Comparison of ENCODE assay signal across 1 cellular context in the genomic region with DNA sequence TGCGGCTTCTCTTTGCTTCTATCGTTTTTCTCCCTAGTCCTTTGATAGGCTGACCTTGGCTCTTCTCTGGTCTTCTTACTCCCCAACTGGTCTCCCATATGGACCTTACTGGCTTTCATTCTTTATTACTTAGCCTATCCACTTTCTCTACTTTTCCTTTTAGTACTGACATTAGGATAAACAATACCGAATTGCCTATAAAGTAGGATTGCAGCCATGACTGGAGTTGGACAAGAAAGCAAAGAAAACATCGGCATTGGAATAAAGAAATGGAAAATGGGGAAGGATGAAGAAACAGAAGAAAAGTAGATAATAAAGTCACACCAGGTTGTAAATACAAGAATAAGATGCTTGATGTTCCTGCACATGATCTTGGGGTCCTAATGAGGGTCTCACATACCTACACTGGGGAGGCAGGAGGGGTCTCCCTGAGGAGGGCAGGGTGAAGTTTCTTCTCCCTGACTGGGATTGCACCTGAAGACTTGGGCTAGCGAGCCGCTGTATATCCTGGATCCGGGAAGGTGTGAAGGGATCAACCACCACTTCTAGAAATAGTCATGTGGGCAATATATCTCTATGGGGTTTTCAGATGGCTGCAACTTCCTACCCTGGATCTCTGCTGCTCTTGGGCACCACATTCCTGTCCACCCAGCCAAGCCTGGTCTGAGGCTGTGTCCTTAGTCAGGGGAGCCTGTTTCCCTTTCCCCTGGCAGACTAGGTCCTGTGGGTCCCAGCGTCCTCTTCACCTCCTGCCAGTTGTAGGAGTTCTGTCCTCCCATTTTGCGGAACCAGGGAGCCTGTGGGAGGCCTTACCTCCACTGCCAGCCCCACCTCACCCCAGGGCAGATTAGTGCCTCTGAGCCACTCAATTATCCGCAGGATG.
TF ChIP-seq lines count a peak whose summit lies in the region.

No MANE protein-coding gene starts in this region.

TF ChIP-seq in H1, 55 proteins besides CTCF, POLR2A, EP300 and RAD21:
- TF ChIP-seq RNF2 (IDR thresholded peaks at IDR 0.05; ENCODE audit: borderline replicate concordance, low read depth, low read length, missing control alignments, poor library complexity, severe bottlenecking) (peak; percentile 49), TAF7 (optimal IDR thresholded peaks at IDR 0.05; ENCODE audit: borderline replicate concordance, low read depth, low read length) (no peak), SUZ12 (IDR thresholded peaks at IDR 0.05; ENCODE audit: low read length) (peak; percentile 23; the same call in 1 of the 2 replicates), NRF1 (IDR thresholded peaks at IDR 0.05; ENCODE audit: low read depth, low read length) (no peak)
